In genomic region chr17:36816214-36816613, GRCh38 we compare ENCODE assay signal across 17 cellular contexts.
DNase-seq lines count a peak whose midpoint lies in the region; TF ChIP-seq lines count a peak whose summit lies in the region.
"Had no signal": no experiment of that assay in that cellular context is flagged by ENCODE, and none has a peak within 500 bp of the region (broad histone marks: within the 10 kb centered on the region; RNA-seq: fewer than 3 reads in every experiment).

No MANE protein-coding gene starts in this region.

- no peak overlapping the region for H3K23ac ChIP-seq in H9 (ENCODE audit: insufficient read length, low read depth, low read length)
- peak overlapping the region; percentile 23 for H3K23ac ChIP-seq in neuronal stem cell (ENCODE audit: low read depth, low read length, poor library complexity)

- H4K91ac ChIP-seq in H9 (ENCODE audit: insufficient read length, low read depth, low read length) = no peak overlapping the region
- peak overlapping the region; percentile 27 for H4K91ac ChIP-seq in neuronal stem cell (ENCODE audit: low read depth, low read length, poor library complexity)

- no peak overlapping the region for H3T11ph ChIP-seq in H9 (ENCODE audit: low read length)

- H3K27ac ChIP-seq in H9 (ENCODE audit: insufficient read length, low read depth, low read length) = no peak overlapping the region
- H3K27ac ChIP-seq in neuronal stem cell (replicated peaks; ENCODE audit: low read length) = no peak overlapping the region

- H3K9ac ChIP-seq in H9 (ENCODE audit: extremely low read depth, insufficient read length, low read length) (no peak overlapping the region), neuronal stem cell (ENCODE audit: low read depth, low read length, poor library complexity) (no peak overlapping the region)

- no peak for TF ChIP-seq CTCF in H9 (conservative IDR thresholded peaks at IDR 0.05)
- no peak for TF ChIP-seq CTCF in endothelial cell (IDR thresholded peaks at IDR 0.05; ENCODE audit: unreplicated experiment)

- H3K23me2 ChIP-seq in H9 (ENCODE audit: insufficient read length, low read depth, low read length, poor library complexity, severe bottlenecking) = no peaks in the 10 kb centered on the region

- H3K27me3 Mint-ChIP-seq in H9 (ENCODE audit: low read depth) = peaks cover 39% of the 10 kb centered on the region
- H3K27me3 Mint-ChIP-seq in endothelial cell (ENCODE audit: unreplicated experiment) = peaks cover 19% of the 10 kb centered on the region

- H3K4ac ChIP-seq in H9 (ENCODE audit: low read depth, low read length) (no peak overlapping the region), neuronal stem cell (ENCODE audit: low read length) (no peak overlapping the region)

- H3K27ac Mint-ChIP-seq in H9 (no peak overlapping the region), endothelial cell (ENCODE audit: unreplicated experiment) (peak overlapping the region; percentile 42)
- H3K27ac Mint-ChIP-seq: CD4-positive, CD25-positive, alpha-beta regulatory T cell; CD8-positive, alpha-beta memory T cell; GM23338 had no signal

- H2BK5ac ChIP-seq in H9 (ENCODE audit: insufficient read length, low read length) = no peak overlapping the region
- H2BK5ac ChIP-seq in neuronal stem cell (ENCODE audit: low read length) = no peak overlapping the region

- H2BK12ac ChIP-seq in H9 (ENCODE audit: insufficient read length, low read depth, low read length) (no peak overlapping the region), neuronal stem cell (ENCODE audit: low read length) (no peak overlapping the region)

- H2AK5ac ChIP-seq in H9 (ENCODE audit: insufficient read length, low read length) = no peak overlapping the region
- peak overlapping the region; percentile 48 for H2AK5ac ChIP-seq in neuronal stem cell (ENCODE audit: low read depth, low read length)

- H3K27me3 ChIP-seq in H9 (ENCODE audit: insufficient read depth, low read length) = 0 out of 2 replicates have a peak, but pooled peaks cover 2% of the 10 kb centered on the region
- H3K27me3 ChIP-seq in neuronal stem cell (ENCODE audit: control insufficient read depth in 3 of 3, insufficient read depth in 3 of 3, low read depth in 1 of 3, low read length in 3 of 3) = peaks cover 0 to 82% (median 4%) of the 10 kb centered on the region in 3 experiments
- H3K27me3 ChIP-seq: BE2C had no signal

- no peak overlapping the region for H3K18ac ChIP-seq in H9 (ENCODE audit: insufficient read length, low read depth, low read length)
- H3K18ac ChIP-seq in neuronal stem cell (ENCODE audit: low read length) = no peak overlapping the region

- DNase-seq in H9 (no peak), endothelial cell (ENCODE audit: low spot score) (no peak), neuronal stem cell (ENCODE audit: low spot score) (no peak), NCI-H82 (lab: John Stamatoyannopoulos, UW) (no peak), iPS-NIHi11 (ENCODE audit: low spot score) (no peak), HK-2 (ENCODE audit: unreplicated experiment) (no peak)
- DNase-seq: ACHN; BE2C; C1 segment of cervical spinal cord; Caco-2; CD4-positive, CD25-positive, alpha-beta regulatory T cell; CD8-positive, alpha-beta memory T cell; DMS153; DMS79; GDM1; H7 had no signal

- H3K14ac ChIP-seq in H9 (ENCODE audit: insufficient read depth, low read length) = peak overlapping the region; percentile 28; the same call in 1 of the 2 replicates
- no peak overlapping the region for H3K14ac ChIP-seq in neuronal stem cell (ENCODE audit: low read length)

- H3K79me1 ChIP-seq in H9 (ENCODE audit: insufficient read depth, low read depth, low read length, poor library complexity, severe bottlenecking) = no peaks in the 10 kb centered on the region
- no peaks in the 10 kb centered on the region for H3K79me1 ChIP-seq in neuronal stem cell (ENCODE audit: low read depth, low read length)

- no peaks in the 10 kb centered on the region; a peak in 1 of 5 replicates for H3K9me3 Mint-ChIP-seq in H9
- no peaks in the 10 kb centered on the region for H3K9me3 Mint-ChIP-seq in endothelial cell (ENCODE audit: unreplicated experiment)
- H3K9me3 Mint-ChIP-seq: CD4-positive, CD25-positive, alpha-beta regulatory T cell; CD8-positive, alpha-beta memory T cell; GM23338 had no signal

- no peaks in the 10 kb centered on the region for H3K36me3 ChIP-seq in neuronal stem cell (replicated peaks in 1 of 2; ENCODE audit: control insufficient read depth in 2 of 2, insufficient read depth in 2 of 2, low read length in 2 of 2)
- H3K36me3 ChIP-seq: BE2C had no signal

- no peaks in the 10 kb centered on the region for H4K20me1 ChIP-seq in H9 (ENCODE audit: control insufficient read depth, insufficient read depth, insufficient read length)

- H2BK120ac ChIP-seq in H9 (ENCODE audit: low read depth, low read length, poor library complexity, severe bottlenecking) (no peak overlapping the region), neuronal stem cell (ENCODE audit: low read depth, low read length) (peak overlapping the region; percentile 69)

- H3K4me3 Mint-ChIP-seq in H9 (no peak overlapping the region), endothelial cell (ENCODE audit: unreplicated experiment) (no peak overlapping the region)
- H3K4me3 Mint-ChIP-seq: CD4-positive, CD25-positive, alpha-beta regulatory T cell; CD8-positive, alpha-beta memory T cell; GM23338 had no signal

- H4K5ac ChIP-seq in H9 (ENCODE audit: insufficient read length, low read depth, low read length) = no peak overlapping the region

- no peak overlapping the region for H4K8ac ChIP-seq in H9 (replicated peaks; ENCODE audit: insufficient read length, low read depth, low read length)
- no peak overlapping the region for H4K8ac ChIP-seq in neuronal stem cell (ENCODE audit: low read depth, low read length)

- no peak overlapping the region for H2AFZ ChIP-seq in H9 (ENCODE audit: low read length)
- H2AFZ ChIP-seq in neuronal stem cell (ENCODE audit: low read length) = no peak overlapping the region
- H2AFZ ChIP-seq: GM23338 had no signal

- H3K79me2 ChIP-seq in H9 (ENCODE audit: insufficient read depth, low read length) = no peaks in the 10 kb centered on the region

- no peak overlapping the region for H2BK20ac ChIP-seq in H9 (ENCODE audit: low read depth, low read length, poor library complexity, severe bottlenecking)

- H3K4me2 ChIP-seq in H9 (ENCODE audit: insufficient read depth, insufficient read length, low read length) (no peak overlapping the region), neuronal stem cell (ENCODE audit: insufficient read depth, low read length, poor library complexity, severe bottlenecking) (no peak overlapping the region)
- H3K4me2 ChIP-seq: GM23338 had no signal

- H3K4me1 Mint-ChIP-seq in H9 (peaks cover 34 to 52% of the 10 kb centered on the region in 2 experiments), endothelial cell (ENCODE audit: unreplicated experiment) (peaks cover 30% of the 10 kb centered on the region)
- H3K4me1 Mint-ChIP-seq: CD8-positive, alpha-beta memory T cell had no signal

- H3K4me1 ChIP-seq in H9 (ENCODE audit: insufficient read depth, low read length) (no peaks in the 10 kb centered on the region; the same call in 1 of the 2 replicates), neuronal stem cell (ENCODE audit: control insufficient read depth in 2 of 2, insufficient read depth in 1 of 2, low read depth in 1 of 2, low read length in 2 of 2) (peaks cover 0 to 19% of the 10 kb centered on the region in 2 donors)
- H3K4me1 ChIP-seq: Caco-2 had no signal

- H3K36me3 Mint-ChIP-seq in H9 (ENCODE audit: insufficient read depth in 1 of 3, low read depth in 3 of 3) = no peaks in the 10 kb centered on the region
- no peaks in the 10 kb centered on the region for H3K36me3 Mint-ChIP-seq in endothelial cell (ENCODE audit: low read depth, unreplicated experiment)
- H3K36me3 Mint-ChIP-seq: CD4-positive, CD25-positive, alpha-beta regulatory T cell; CD8-positive, alpha-beta memory T cell had no signal

- H3K56ac ChIP-seq in H9 (ENCODE audit: insufficient read length, low read depth, low read length) = no peak overlapping the region

- H3K9me3 ChIP-seq in H9 (ENCODE audit: control insufficient read depth, low read depth, low read length) = no peaks in the 10 kb centered on the region
- H3K9me3 ChIP-seq in neuronal stem cell (replicated peaks in 1 of 2; ENCODE audit: control insufficient read depth in 2 of 2, insufficient read depth in 1 of 2, low read depth in 1 of 2, low read length in 2 of 2) = peaks cover 0 to 3% of the 10 kb centered on the region in 2 donors
- H3K9me3 ChIP-seq: BE2C, Caco-2 had no signal

- no CpG with 5 or more reads among the region's 9 CpGs for WGBS in H9 (ENCODE audit: extremely low coverage, insufficient read length, low lambda C conversion rate)
- no CpG with 5 or more reads among the region's 9 CpGs for WGBS in neuronal stem cell (ENCODE audit: extremely low coverage in 2 of 2, insufficient read length in 2 of 2, insufficient replicate concordance in 1 of 2), 2 donors

- H2BK15ac ChIP-seq in H9 (ENCODE audit: low read depth, low read length) = no peak overlapping the region
- H2BK15ac ChIP-seq in neuronal stem cell (ENCODE audit: low read length) = no peak overlapping the region

- no peak overlapping the region for H3K4me3 ChIP-seq in neuronal stem cell (ENCODE audit: low read length in 2 of 2)
- H3K4me3 ChIP-seq: GM23338 had no signal
